ENCODE assay signal across 1 cellular context in genomic region chr6:27047725-27048124, GRCh38.
TF ChIP-seq lines count a peak whose summit lies in the region.

No MANE protein-coding gene starts in this region.

TF ChIP-seq in K562, 482 proteins besides CTCF, POLR2A, EP300 and RAD21 (continued from another document):
- TF ChIP-seq CXXC5 (CRISPR knock-in tag; IDR thresholded peaks at IDR 0.05) = peak; percentile 62
- peak; percentile 83 for TF ChIP-seq ZNF311 (CRISPR knock-in tag; IDR thresholded peaks at IDR 0.05)
- TF ChIP-seq PTTG1 (tag; IDR thresholded peaks at IDR 0.05; ENCODE audit: low read depth) = peak; percentile 50; the same call in 1 of the 2 replicates
- TF ChIP-seq CBFA2T3 (IDR thresholded peaks at IDR 0.05) = peak; percentile 7; the same call in 1 of the 2 replicates
- TF ChIP-seq DMBX1 (CRISPR knock-in tag; IDR thresholded peaks at IDR 0.05; ENCODE audit: borderline replicate concordance) = peak; percentile 95
- peak; percentile 86 for TF ChIP-seq ZNF592 (IDR thresholded peaks at IDR 0.05)
